In the genomic region with DNA sequence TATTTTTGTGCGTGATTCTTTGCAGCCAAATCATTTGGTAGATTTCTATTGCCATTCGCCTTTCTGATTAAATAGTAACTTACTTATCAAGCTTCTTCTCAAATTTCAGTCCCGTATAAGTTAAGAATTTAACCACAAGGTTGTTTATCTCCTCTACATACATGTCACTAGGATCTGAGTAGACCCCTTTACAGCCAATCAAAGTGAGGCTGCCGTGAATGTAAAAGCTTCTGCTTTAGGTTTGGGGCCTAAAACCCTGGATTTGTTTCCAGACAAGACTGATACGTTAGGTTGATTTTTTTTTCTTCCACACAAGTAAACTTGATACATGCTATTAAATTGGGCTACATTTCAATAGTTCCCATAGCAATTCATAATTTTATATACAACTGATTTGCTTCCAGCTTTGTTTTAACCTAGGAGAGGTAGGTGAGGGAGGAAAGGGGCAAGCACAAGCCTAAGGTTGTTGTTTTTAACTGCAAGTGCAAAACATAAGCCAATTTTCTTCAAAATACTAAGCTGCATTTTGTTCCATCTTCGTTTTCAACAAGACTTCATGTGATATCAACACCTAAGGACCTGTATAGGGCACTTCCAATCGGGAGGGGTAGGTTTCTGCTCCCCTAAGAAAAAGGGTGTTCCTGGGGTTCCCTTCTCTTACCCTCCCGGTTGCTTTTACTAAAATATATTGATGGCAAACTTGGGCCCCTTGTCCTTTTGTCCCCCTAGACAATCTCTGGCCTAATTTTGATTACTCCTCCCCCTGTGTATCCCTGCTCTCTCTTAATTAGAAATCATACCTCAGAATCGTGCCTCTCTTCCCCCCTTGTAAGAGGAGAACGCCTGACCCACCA, we compare ENCODE assay signal across 8 cellular contexts. TPM values are rescaled to one million over a fixed set of nuclear protein-coding genes. Genes with fewer than 3 reads are reported as not detected.
DNase-seq lines count a peak whose midpoint lies in the region; ATAC-seq and TF ChIP-seq lines count a peak whose summit lies in the region.

No MANE protein-coding gene starts in this region.

- H3K36me3 ChIP-seq in lower lobe of right lung = no peaks in the 10 kb centered on the region

- H3K27me3 Mint-ChIP-seq in activated CD4-positive, alpha-beta T cell treated with anti-CD3 and anti-CD28 coated beads for 36 hours = no peaks in the 10 kb centered on the region
- no peaks in the 10 kb centered on the region for H3K27me3 Mint-ChIP-seq in MCF 10A (ENCODE audit: insufficient read depth, unreplicated experiment)
- H3K27me3 Mint-ChIP-seq in type B pancreatic cell = no peaks in the 10 kb centered on the region

- TF ChIP-seq CTCF in MCF 10A (IDR thresholded peaks at IDR 0.05; ENCODE audit: unreplicated experiment) (no peak), lower lobe of right lung (IDR thresholded peaks at IDR 0.05) (no peak), type B pancreatic cell (conservative IDR thresholded peaks at IDR 0.05) (no peak)

- peak; percentile 40 for DNase-seq in activated CD4-positive, alpha-beta T cell treated with anti-CD3 and anti-CD28 coated beads for 36 hours
- no peak for DNase-seq in activated CD4-positive, alpha-beta T cell treated with anti-CD3 and anti-CD28 coated beads for 48 hours
- DNase-seq in NCI-H526 treated with DMSO at 0.1 percent for 48 hours (lab: John Stamatoyannopoulos, UW) (peak; percentile 56), MCF 10A (ENCODE audit: unreplicated experiment) (peak; percentile 50), lower lobe of right lung (no peak), type B pancreatic cell (ENCODE audit: extremely low spot score, unreplicated experiment) (no peak), COR-L47 (lab: John Stamatoyannopoulos, UW) (no peak)

- H3K4me1 ChIP-seq in lower lobe of right lung = peaks cover 35% of the 10 kb centered on the region

- H3K27ac ChIP-seq in lower lobe of right lung = peak overlapping the region; percentile 89

- BruUV-seq in MCF 10A (replicated peaks; lab: Mats Ljungman, UMichigan) = TSS peak; percentile 35

- H3K4me1 Mint-ChIP-seq in activated CD4-positive, alpha-beta T cell treated with anti-CD3 and anti-CD28 coated beads for 36 hours = peaks cover 40% of the 10 kb centered on the region
- H3K4me1 Mint-ChIP-seq in MCF 10A (ENCODE audit: insufficient read depth, unreplicated experiment) (peaks cover 19% of the 10 kb centered on the region), type B pancreatic cell (ENCODE audit: unreplicated experiment) (peaks cover 26% of the 10 kb centered on the region)

- POLR2A ChIA-PET in activated CD4-positive, alpha-beta T cell treated with anti-CD3 and anti-CD28 coated beads for 36 hours (lab: Charles Lee) = interaction anchor here (0.8 to 1.2 kb wide), 5 partner anchors 10 to 105 kb away, joined by 3 to 13 read pairs (median 4); a partner anchor contains a TSS
- POLR2A ChIA-PET in MCF 10A (lab: Yijun Ruan, JAX) = interaction anchor here (0.6 to 5.6 kb wide), 26 partner anchors 10 to 223 kb away, joined by 3 to 109 read pairs (median 6); a partner anchor contains a TSS

- no peaks in the 10 kb centered on the region for H3K9me3 ChIP-seq in lower lobe of right lung

- intact Hi-C loops in activated CD4-positive, alpha-beta T cell treated with anti-CD3 and anti-CD28 coated beads for 36 hours (cut with DNase I, micrococcal nuclease) = loop anchor here (1.0 to 5.0 kb wide), 11 partner anchors 13 to 1698 kb away; a partner anchor contains a TSS
- intact Hi-C loops in MCF 10A (cut with micrococcal nuclease) = loop anchor here (1.0 to 2.0 kb wide), 4 partner anchors 51 to 95 kb away; a partner anchor contains a TSS
- intact Hi-C loops in lower lobe of right lung (cut with DNase I) = no loop called here

- ATAC-seq in activated CD4-positive, alpha-beta T cell treated with anti-CD3 and anti-CD28 coated beads for 36 hours = no peak
- ATAC-seq in lower lobe of right lung (no peak), HG02571 (IDR thresholded peaks at IDR 0.05; ENCODE audit: unreplicated experiment) (no peak)

- H3K27ac Mint-ChIP-seq in activated CD4-positive, alpha-beta T cell treated with anti-CD3 and anti-CD28 coated beads for 36 hours = peak overlapping the region; percentile 82
- H3K27ac Mint-ChIP-seq in MCF 10A (ENCODE audit: low read depth, unreplicated experiment) = peak overlapping the region; percentile 78
- H3K27ac Mint-ChIP-seq in type B pancreatic cell = peak overlapping the region; percentile 98

- H3K4me3 Mint-ChIP-seq in activated CD4-positive, alpha-beta T cell treated with anti-CD3 and anti-CD28 coated beads for 36 hours = peak overlapping the region; percentile 85
- H3K4me3 Mint-ChIP-seq in MCF 10A (ENCODE audit: unreplicated experiment) = peak overlapping the region; percentile 99
- peak overlapping the region; percentile 100 for H3K4me3 Mint-ChIP-seq in type B pancreatic cell

- peak overlapping the region; percentile 85 for H3K4me3 ChIP-seq in lower lobe of right lung

- CTCF ChIA-PET in activated CD4-positive, alpha-beta T cell treated with anti-CD3 and anti-CD28 coated beads for 36 hours (lab: Charles Lee) = interaction anchor here (0.6 to 2.7 kb wide), 22 partner anchors 9 to 337 kb away, joined by 3 to 16 read pairs (median 3); a partner anchor contains a TSS
- CTCF ChIA-PET in MCF 10A (lab: Yijun Ruan, JAX) = interaction anchor here (0.6 to 2.0 kb wide), 9 partner anchors 17 to 161 kb away, joined by 3 to 6 read pairs (median 4); a partner anchor contains a TSS

- H3K9me3 Mint-ChIP-seq in activated CD4-positive, alpha-beta T cell treated with anti-CD3 and anti-CD28 coated beads for 36 hours (ENCODE audit: low read depth) = no peaks in the 10 kb centered on the region
- H3K9me3 Mint-ChIP-seq in MCF 10A (ENCODE audit: unreplicated experiment) (no peaks in the 10 kb centered on the region), type B pancreatic cell (no peaks in the 10 kb centered on the region)

- peaks cover 20% of the 10 kb centered on the region for H3K36me3 Mint-ChIP-seq in activated CD4-positive, alpha-beta T cell treated with anti-CD3 and anti-CD28 coated beads for 36 hours (ENCODE audit: low read depth)
- H3K36me3 Mint-ChIP-seq in MCF 10A (ENCODE audit: insufficient read depth, unreplicated experiment) (peaks cover 12% of the 10 kb centered on the region), type B pancreatic cell (peaks cover 12% of the 10 kb centered on the region)

- H3K27me3 ChIP-seq in lower lobe of right lung (ENCODE audit: low read depth) = no peaks in the 10 kb centered on the region

RNA-seq across cellular contexts. Expression of a gene that starts 1.7 kb away (rescaled TPM):
- 10 to 100 TPM; 50.8 to 65.0 TPM for total RNA-seq in activated CD4-positive, alpha-beta T cell treated with anti-CD3 and anti-CD28 coated beads for 36 hours
- 42.0 and 48.0 TPM in 2 replicates for total RNA-seq in MCF 10A (2022)
- total RNA-seq in lower lobe of right lung = 37.0 TPM
- total RNA-seq in type B pancreatic cell (ENCODE audit: low replicate concordance) = 40.4 and 43.4 TPM in 2 replicates

Comparison
In these comparisons a context has a peak if more than half of its experiments do, and no peak if none do; other contexts are left out.
1. DNase-seq: peak in activated CD4-positive, alpha-beta T cell treated with anti-CD3 and anti-CD28 coated beads for 36 hours (single experiment), NCI-H526 treated with DMSO at 0.1 percent for 48 hours (single experiment) and MCF 10A (single experiment); none in activated CD4-positive, alpha-beta T cell treated with anti-CD3 and anti-CD28 coated beads for 48 hours (single experiment), lower lobe of right lung (single experiment), type B pancreatic cell (single experiment) and COR-L47 (single experiment).
2. Peak in every context shown above with its lines, with median percentiles within 50 percentile points of each other: H3K27ac Mint-ChIP-seq and H3K4me3 Mint-ChIP-seq.